Comparison of ENCODE assay signal across 8 cellular contexts in the genomic region with DNA sequence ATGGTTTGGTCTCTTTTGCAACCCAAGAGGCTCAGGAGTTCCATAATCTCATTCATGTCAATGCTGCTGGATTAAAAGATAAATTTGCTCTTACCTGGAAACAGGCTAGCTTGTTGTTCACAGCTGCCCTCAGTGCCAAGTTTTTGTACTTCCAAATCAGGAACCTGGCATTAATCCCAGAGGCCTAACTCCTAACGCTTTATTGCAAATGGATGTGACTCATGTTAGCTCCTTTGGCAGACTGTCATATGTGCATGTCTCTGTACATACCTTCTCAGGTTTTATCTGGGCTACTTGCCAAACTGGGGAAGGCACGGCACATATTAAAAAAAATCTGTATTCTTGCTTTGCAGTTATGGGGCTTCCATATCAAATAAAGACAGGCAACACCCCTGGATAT. TPM values are rescaled to one million over a fixed set of nuclear protein-coding genes. Genes with fewer than 3 reads are reported as not detected.
DNase-seq lines count a peak whose midpoint lies in the region; ATAC-seq, FAIRE-seq and TF ChIP-seq lines count a peak whose summit lies in the region.
"Not testable (repeated sequence)": the region's sequence is repeated elsewhere in the genome, so short reads cannot be mapped to it uniquely, and the experiment has no call there.

No MANE protein-coding gene starts in this region.

- not testable (repeated sequence) for H3K27me3 ChIP-seq in bronchial epithelial cell (ENCODE audit: control insufficient read depth, insufficient read depth, low read length); gastrocnemius medialis

- not testable (repeated sequence) for H3K36me3 ChIP-seq in bronchial epithelial cell (ENCODE audit: control insufficient read depth, insufficient read depth, low read length); gastrocnemius medialis

- H3K9me3 ChIP-seq in gastrocnemius medialis = not testable (repeated sequence)

- not testable (repeated sequence) for ATAC-seq in gastrocnemius medialis

- TF ChIP-seq CTCF in AG09319 (IDR thresholded peaks at IDR 0.05; ENCODE audit: low read depth, low read length); bronchial epithelial cell (IDR thresholded peaks at IDR 0.05; ENCODE audit: insufficient read depth, low read length, severe bottlenecking); fibroblast of villous mesenchyme (IDR thresholded peaks at IDR 0.05; ENCODE audit: insufficient read depth, low read depth, low read length); gastrocnemius medialis (IDR thresholded peaks at IDR 0.05 in 4 of 5, conservative IDR thresholded peaks at IDR 0.05 in 1 of 5): not testable (repeated sequence)

- DNase-seq in AG09319 (ENCODE audit: extremely low read depth, low read depth) (peak; percentile 34), G401 (ENCODE audit: low spot score) (peak; percentile 58), NCI-H1048 (lab: John Stamatoyannopoulos, UW) (peak; percentile 11), NCI-H2196 treated with DMSO at 0.1 percent for 48 hours (lab: John Stamatoyannopoulos, UW; ENCODE audit: unreplicated experiment) (peak; percentile 22), SHP77 (lab: John Stamatoyannopoulos, UW) (peak; percentile 66 to 68), bronchial epithelial cell (ENCODE audit: low read depth) (peak; percentile 85), fibroblast of villous mesenchyme (ENCODE audit: low read depth) (peak; percentile 4), gastrocnemius medialis (peak; percentile 52 to 61)

- H3K4me1 ChIP-seq in gastrocnemius medialis = peaks cover 2 to 13% of the 10 kb centered on the region in 2 donors

- in situ Hi-C loops in G401 (cut with HindIII; ENCODE audit: low sequenced_read_pairs); gastrocnemius medialis (cut with MboI; ENCODE audit: low sequenced_read_pairs in 4 of 4): not testable (repeated sequence)

- peak overlapping the region; percentile 38 to 77 (median 64) for H3K27ac ChIP-seq in gastrocnemius medialis

- FAIRE-seq in bronchial epithelial cell (lab: Jason Lieb, UNC) = not testable (repeated sequence)

- intact Hi-C loops in gastrocnemius medialis (cut with DNase I; ENCODE audit: low total_unique reads) = loop anchor here (2.0 to 10.0 kb wide), 2 partner anchors 49 to 141 kb away; partner anchors contain the start of gene SPIN3

- not testable (repeated sequence) for H3K4me3 ChIP-seq in bronchial epithelial cell (ENCODE audit: low read depth, low read length); fibroblast of villous mesenchyme (ENCODE audit: low read depth, low read length); gastrocnemius medialis

- TF ChIP-seq POLR2A in gastrocnemius medialis (IDR thresholded peaks at IDR 0.05) = not testable (repeated sequence)

RNA-seq across cellular contexts. Expression of gene SPIN3, which starts 49.1 kb away (rescaled TPM):
- total RNA-seq in G401 (2014; rRNA removed; shearing (Covaris generic)) = 6.7 and 11.9 TPM in 2 replicates
- total RNA-seq in bronchial epithelial cell (7.1 and 10.1 TPM in 2 replicates), fibroblast of villous mesenchyme (5.5 and 7.8 TPM in 2 replicates), gastrocnemius medialis (1 to 10 TPM in 3 of 4 donors, under 1 TPM in 1; 0.85 to 7.4 (median 1.8) TPM)

Comparison
In these comparisons a context has a peak if more than half of its experiments do, and no peak if none do; other contexts are left out.
1. DNase-seq: peak in every context shown above with its lines; median percentile 85 in bronchial epithelial cell; 67 in SHP77; 58 in G401; 56 in gastrocnemius medialis; 34 in AG09319; 22 in NCI-H2196 treated with DMSO at 0.1 percent for 48 hours; 11 in NCI-H1048; 4 in fibroblast of villous mesenchyme.